34 cellular contexts compared by ENCODE assay signal in the genomic region with DNA sequence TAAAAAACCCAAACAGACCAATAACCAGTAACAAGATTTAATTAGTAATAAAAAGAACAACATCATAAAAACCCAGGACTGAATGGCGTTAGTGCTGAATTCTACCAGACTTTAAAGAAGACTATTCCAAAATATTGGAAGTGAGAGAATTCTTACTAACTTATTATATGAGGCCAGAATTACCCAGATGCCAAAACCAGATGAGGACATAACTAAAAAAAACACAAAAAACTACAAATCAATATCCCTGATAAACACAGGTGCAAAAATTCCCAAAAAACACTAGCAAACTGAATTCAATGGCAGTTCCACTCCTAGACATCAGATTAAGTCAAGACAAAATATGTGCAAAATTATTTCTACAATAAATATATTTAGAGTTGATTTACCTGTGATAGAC.
"Had no signal": no experiment of that assay in that cellular context is flagged by ENCODE, and none has a peak within 500 bp of the region (broad histone marks: within the 10 kb centered on the region; RNA-seq: fewer than 3 reads in every experiment).

No MANE protein-coding gene starts in this region.

- DNase-seq: Karpas-422, Kasumi-1, MG63, MM.1S, MV-4-11, NCI-H1048, NCI-H1092, NCI-H1092 treated with DMSO at 0.1 percent for 48 hours, NCI-H1105, NCI-H1105 treated with DMSO at 0.1 percent for 48 hours, NCI-H1417, NCI-H1417 treated with DMSO at 0.1 percent for 48 hours, NCI-H1436, NCI-H1436 treated with DMSO at 0.1 percent for 48 hours, NCI-H146, NCI-H1694, NCI-H1694 treated with DMSO at 0.1 percent for 48 hours, NCI-H187, NCI-H187 treated with DMSO at 0.1 percent for 48 hours, NCI-H1930, NCI-H2029, NCI-H2029 treated with DMSO at 0.1 percent for 48 hours, NCI-H2081, NCI-H2081 treated with DMSO at 0.1 percent for 48 hours, NCI-H2107, NCI-H2171, NCI-H2171 treated with DMSO at 0.1 percent for 48 hours, NCI-H2227 treated with DMSO at 0.1 percent for 48 hours, NCI-H226, NCI-H345, NCI-H446, NCI-H446 treated with DMSO at 0.1 percent for 48 hours, NCI-H510A had no signal

- H3K27ac ChIP-seq: KMS-11 had no signal

- H3K27me3 ChIP-seq: MG63 had no signal

- H3K36me3 ChIP-seq: MG63 had no signal

- H3K4me3 ChIP-seq: MG63 had no signal

- H3K9me3 ChIP-seq: MG63 had no signal
